ENCODE assay signal across 21 cellular contexts in genomic region chr12:124073636-124074035, GRCh38.
DNase-seq lines count a peak whose midpoint lies in the region; ATAC-seq and TF ChIP-seq lines count a peak whose summit lies in the region.
"Had no signal": no experiment of that assay in that cellular context is flagged by ENCODE, and none has a peak within 500 bp of the region (broad histone marks: within the 10 kb centered on the region; RNA-seq: fewer than 3 reads in every experiment).

No MANE protein-coding gene starts in this region.

- no peaks in the 10 kb centered on the region for H3K36me3 ChIP-seq in mucosa of descending colon (ENCODE audit: low read depth)
- H3K36me3 ChIP-seq: cardiac muscle cell had no signal

- intact Hi-C loops in natural killer cell (cut with micrococcal nuclease) (no loop called here), mucosa of descending colon (cut with DNase I, micrococcal nuclease) (no loop called here)

- H3K27ac Mint-ChIP-seq in natural killer cell treated with Interleukin-12 subunit alpha and Interleukin-12 subunit beta and Interleukin-15 and Interleukin-18, amount 100 ng/mL, for 72 hours: no peak overlapping the region
- H3K27ac Mint-ChIP-seq in natural killer cell: no peak overlapping the region
- H3K27ac Mint-ChIP-seq: IgD-negative memory B cell had no signal

- no peaks in the 10 kb centered on the region for H3K4me1 ChIP-seq in mucosa of descending colon (ENCODE audit: low read depth)

- TF ChIP-seq CTCF in natural killer cell (IDR thresholded peaks at IDR 0.05) (no peak), mucosa of descending colon (IDR thresholded peaks at IDR 0.05) (no peak)

- no peaks in the 10 kb centered on the region for H3K9me3 ChIP-seq in mucosa of descending colon

- no peak for ATAC-seq in natural killer cell treated with Interleukin-12 subunit alpha and Interleukin-12 subunit beta and Interleukin-15 and Interleukin-18, amount 100 ng/mL, for 72 hours
- ATAC-seq in natural killer cell: no peak
- ATAC-seq in mucosa of descending colon: no peak
- ATAC-seq: SK-N-SH treated with all-trans-retinoic acid at 6 μM for 48 hours had no signal

- H3K4me1 Mint-ChIP-seq in natural killer cell treated with Interleukin-12 subunit alpha and Interleukin-12 subunit beta and Interleukin-15 and Interleukin-18, amount 100 ng/mL, for 72 hours (ENCODE audit: low read depth in 2 of 2): peaks cover 0 to 7% of the 10 kb centered on the region in 2 donors
- peaks cover 12 to 13% of the 10 kb centered on the region in 2 donors for H3K4me1 Mint-ChIP-seq in natural killer cell
- H3K4me1 Mint-ChIP-seq: IgD-negative memory B cell had no signal

- no peaks in the 10 kb centered on the region for H3K9me3 Mint-ChIP-seq in natural killer cell treated with Interleukin-12 subunit alpha and Interleukin-12 subunit beta and Interleukin-15 and Interleukin-18, amount 100 ng/mL, for 72 hours
- H3K9me3 Mint-ChIP-seq in natural killer cell: no peaks in the 10 kb centered on the region
- H3K9me3 Mint-ChIP-seq: IgD-negative memory B cell had no signal

- H3K27me3 Mint-ChIP-seq in natural killer cell treated with Interleukin-12 subunit alpha and Interleukin-12 subunit beta and Interleukin-15 and Interleukin-18, amount 100 ng/mL, for 72 hours: peaks cover 0 to 6% of the 10 kb centered on the region in 2 donors
- H3K27me3 Mint-ChIP-seq in natural killer cell (ENCODE audit: low read depth in 2 of 2): peaks cover 0 to 5% of the 10 kb centered on the region in 2 donors

- H3K36me3 Mint-ChIP-seq in natural killer cell treated with Interleukin-12 subunit alpha and Interleukin-12 subunit beta and Interleukin-15 and Interleukin-18, amount 100 ng/mL, for 72 hours: no peaks in the 10 kb centered on the region
- H3K36me3 Mint-ChIP-seq in natural killer cell: no peaks in the 10 kb centered on the region
- H3K36me3 Mint-ChIP-seq: IgD-negative memory B cell had no signal

- H3K4me3 ChIP-seq in mucosa of descending colon: no peak overlapping the region
- H3K4me3 ChIP-seq: cardiac muscle cell, skin epidermis had no signal

- DNase-seq in natural killer cell treated with Interleukin-12 subunit alpha and Interleukin-12 subunit beta and Interleukin-15 and Interleukin-18, amount 100 ng/mL, for 72 hours (ENCODE audit: low spot score): peak; percentile 22
- DNase-seq in natural killer cell: no peak
- DNase-seq in astrocyte of the hippocampus (ENCODE audit: low read depth, low spot score): peak; percentile 35
- peak; percentile 97 for DNase-seq in islet precursor cell
- no peak for DNase-seq in HCEC 1CT
- no peak for DNase-seq in activated gamma-delta T cell (lab: John Stamatoyannopoulos, UW)
- DNase-seq in mucosa of descending colon: no peak
- no peak for DNase-seq in NOMO-1 (lab: John Stamatoyannopoulos, UW; ENCODE audit: unreplicated experiment in 2 of 2)
- DNase-seq: activated CD4-positive, alpha-beta T cell treated with anti-CD3 and anti-CD28 coated beads, Interleukin-2, amount 50 U/mL, for 4 hours; activated CD8-positive, alpha-beta memory T cell treated with anti-CD3 and anti-CD28 coated beads, Interleukin-2, amount 50 U/mL, for 48 hours; activated effector memory CD4-positive, alpha-beta T cell treated with anti-CD3 and anti-CD28 coated beads, Interleukin-2, amount 50 U/mL, for 16 hours; AML-193; hippocampal formation; MM.1S; NCI-H2171; NCI-H524; stimulated activated naive CD4-positive, alpha-beta T cell treated with Interleukin-2 at 50 U/mL for 16 hours had no signal

- H3K4me3 Mint-ChIP-seq in natural killer cell treated with Interleukin-12 subunit alpha and Interleukin-12 subunit beta and Interleukin-15 and Interleukin-18, amount 100 ng/mL, for 72 hours: no peak overlapping the region
- H3K4me3 Mint-ChIP-seq in natural killer cell: no peak overlapping the region
- H3K4me3 Mint-ChIP-seq: IgD-negative memory B cell had no signal

Comparison
In these comparisons a context has a peak if more than half of its experiments do, and no peak if none do; other contexts are left out.
1. DNase-seq: peak in natural killer cell treated with Interleukin-12 subunit alpha and Interleukin-12 subunit beta and Interleukin-15 and Interleukin-18, amount 100 ng/mL, for 72 hours (single experiment), astrocyte of the hippocampus (single experiment) and islet precursor cell (single experiment); none in natural killer cell (single experiment), HCEC 1CT (single experiment), activated gamma-delta T cell (single experiment), mucosa of descending colon (0 of 3) and NOMO-1 (0 of 2).